ENCODE assay signal across 8 cellular contexts in genomic region chr6:108074359-108075144, GRCh38. TPM values are rescaled to one million over a fixed set of nuclear protein-coding genes. Genes with fewer than 3 reads are reported as not detected.
A peak's percentile ranks its signal among the peaks of the same experiment; 100 is the strongest.
DNase-seq lines count a peak whose midpoint lies in the region; ATAC-seq and TF ChIP-seq lines count a peak whose summit lies in the region.

Gene OSTM1 (minus strand): TSS chr6:108074741. CDS start chr6:108074651, 90 bp downstream.

- H3K79me1 ChIP-seq in trophoblast cell (ENCODE audit: low read length) = peaks cover 8% of the 10 kb centered on the region

- TF ChIP-seq EP300 in transverse colon (IDR thresholded peaks at IDR 0.05; ENCODE audit: low read depth) = no peak

- H3K4ac ChIP-seq in trophoblast cell (ENCODE audit: low read depth, low read length) = peak within 1 kb of the TSS; percentile 87

- DNase-seq in GM10266 (ENCODE audit: extremely low spot score) (peak; percentile 98), NCI-H1092 treated with DMSO at 0.1 percent for 48 hours (lab: John Stamatoyannopoulos, UW) (peak; percentile 73), SW 1271 (lab: John Stamatoyannopoulos, UW) (peak; percentile 77 to 82), Right ventricle myocardium inferior (ENCODE audit: missing footprints) (peak; percentile 96), trophoblast cell (peak; percentile 87 to 93), transverse colon (peak; percentile 95)
- peak; percentile 85 for DNase-seq in activated naive CD8-positive, alpha-beta T cell treated with anti-CD3 and anti-CD28 coated beads, Interleukin-2, amount 50 U/mL, for 16 hours (ENCODE audit: low read depth, low spot score)

- H2BK5ac ChIP-seq in trophoblast cell (ENCODE audit: low read depth, low read length, poor library complexity) = peak within 1 kb of the TSS; percentile 65

- peak within 1 kb of the TSS; percentile 39 for H2BK12ac ChIP-seq in trophoblast cell (ENCODE audit: low read length)

- no peaks in the 10 kb centered on the region for H3K9me3 ChIP-seq in trophoblast cell (ENCODE audit: insufficient read depth, low read depth, low read length)
- no peaks in the 10 kb centered on the region for H3K9me3 ChIP-seq in transverse colon

- H4K91ac ChIP-seq in trophoblast cell (ENCODE audit: low read depth, low read length) = peak within 1 kb of the TSS; percentile 94

- H3K27ac ChIP-seq in trophoblast cell (ENCODE audit: low read depth, low read length) = peak within 1 kb of the TSS; percentile 51
- H3K27ac ChIP-seq in transverse colon = peak within 1 kb of the TSS; percentile 79 to 88 (median 87)

- peak within 1 kb of the TSS; percentile 86 for H2BK120ac ChIP-seq in trophoblast cell (ENCODE audit: insufficient read depth, low read length, poor library complexity)

- H3K4me1 ChIP-seq in trophoblast cell (ENCODE audit: control insufficient read depth in 1 of 2, insufficient read depth in 2 of 2, low read length in 2 of 2) = peaks cover 5 to 12% of the 10 kb centered on the region in 2 experiments
- H3K4me1 ChIP-seq in transverse colon = peaks cover 4 to 22% (median 16%) of the 10 kb centered on the region in 4 donors

- in situ Hi-C loops in transverse colon (cut with MboI; ENCODE audit: low pct_ligation_motif_present in 1 of 4, low pct_unique_long_range_greater_than_20kb in 1 of 4, low sequenced_read_pairs in 3 of 4) = no loop called here

- TF ChIP-seq CTCF in GM10266 (IDR thresholded peaks at IDR 0.05; ENCODE audit: control insufficient read depth, insufficient read depth, low read depth, missing control alignments) = no peak
- no peak for TF ChIP-seq CTCF in transverse colon (IDR thresholded peaks at IDR 0.05)

- no peak within 1 kb of the TSS for H3K23ac ChIP-seq in trophoblast cell (ENCODE audit: low read length)

- peak within 1 kb of the TSS; percentile 88 for H3K14ac ChIP-seq in trophoblast cell (ENCODE audit: low read length)

- H2AK5ac ChIP-seq in trophoblast cell (ENCODE audit: low read length) = peak within 1 kb of the TSS; percentile 13

- peak within 1 kb of the TSS; percentile 99 for H4K8ac ChIP-seq in trophoblast cell (ENCODE audit: low read depth, low read length)

- H3K27me3 ChIP-seq in trophoblast cell (ENCODE audit: insufficient read depth, low read length) (no peaks in the 10 kb centered on the region), transverse colon (no peaks in the 10 kb centered on the region)

- H3K36me3 ChIP-seq in trophoblast cell (ENCODE audit: control insufficient read depth in 1 of 2, insufficient read depth in 2 of 2, low read length in 2 of 2) (peaks cover 0 to 2% of the 10 kb centered on the region in 2 experiments), transverse colon (no peaks in the 10 kb centered on the region)

- peak within 1 kb of the TSS; percentile 95 for H3K18ac ChIP-seq in trophoblast cell (ENCODE audit: low read length)

- ATAC-seq in HG02610 (IDR thresholded peaks at IDR 0.05; ENCODE audit: unreplicated experiment) (peak; percentile 95), Right ventricle myocardium inferior (peak; percentile 100)

- peak within 1 kb of the TSS; percentile 96 for H3K4me2 ChIP-seq in trophoblast cell (ENCODE audit: low read length)

- intact Hi-C loops in Right ventricle myocardium inferior (cut with DNase I) = no loop called here
- intact Hi-C loops in transverse colon (cut with DNase I; ENCODE audit: low total_unique reads) = no loop called here

- H4K12ac ChIP-seq in trophoblast cell (ENCODE audit: low read depth, low read length) = peak within 1 kb of the TSS; percentile 99

- H3K4me3 ChIP-seq in trophoblast cell (ENCODE audit: low read depth, low read length) = peak within 1 kb of the TSS; percentile 97
- H3K4me3 ChIP-seq in transverse colon = peak within 1 kb of the TSS; percentile 65 to 97 (median 86)

- TF ChIP-seq POLR2A in transverse colon (IDR thresholded peaks at IDR 0.05) = peak; percentile 80

- H3K9ac ChIP-seq in trophoblast cell (ENCODE audit: low read length) = peak within 1 kb of the TSS; percentile 87

- peak within 1 kb of the TSS; percentile 94 for H2AFZ ChIP-seq in trophoblast cell (ENCODE audit: insufficient read depth, low read length, poor library complexity)

- no CpG with 5 or more reads among the region's 86 CpGs for WGBS in trophoblast cell (ENCODE audit: extremely low coverage, insufficient coverage, insufficient read length)
- 0% methylated on average over 7 to 57 of the region's 86 CpGs for WGBS in transverse colon (ENCODE audit: low coverage in 1 of 2), 2 donors

- H3K79me2 ChIP-seq in trophoblast cell (ENCODE audit: control insufficient read depth, insufficient read depth, low read length, poor library complexity) = peaks cover 9% of the 10 kb centered on the region

RNA-seq across cellular contexts. Expression of gene OSTM1, which starts in this region (rescaled TPM):
- total RNA-seq in Right ventricle myocardium inferior (34.8 TPM), transverse colon (100 to 1,000 TPM in 1 of 4 donors, 10 to 100 TPM in 3; 26.3 to 327 (median 58.4) TPM)
- polyA plus RNA-seq in trophoblast cell (2013) = 12.0 and 12.8 TPM in 2 replicates

Comparison
In these comparisons a context has a peak if more than half of its experiments do, and no peak if none do; other contexts are left out.
1. Peak in every context shown above with its lines: DNase-seq, ATAC-seq, H3K4me3 ChIP-seq and H3K27ac ChIP-seq.